Comparison of ENCODE assay signal across 22 cellular contexts in the genomic region with DNA sequence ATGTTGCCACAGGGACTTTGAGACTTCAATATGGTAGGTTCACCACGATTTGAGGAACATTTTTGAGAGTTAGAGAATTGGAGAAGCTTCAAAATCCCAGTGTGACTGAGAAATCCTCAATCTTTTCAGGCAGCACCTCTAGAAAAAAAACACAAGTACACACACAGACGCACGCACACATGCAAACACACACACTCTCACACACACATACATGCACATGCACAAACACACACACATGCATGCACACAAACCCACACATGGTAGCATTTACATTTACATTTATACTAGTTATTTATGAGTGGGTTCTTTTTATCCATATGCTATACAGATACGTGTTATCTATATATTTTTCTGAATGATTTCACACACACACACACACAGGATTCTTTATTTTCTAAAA.
DNase-seq lines count a peak whose midpoint lies in the region; ATAC-seq, FAIRE-seq and TF ChIP-seq lines count a peak whose summit lies in the region.
"Had no signal": no experiment of that assay in that cellular context is flagged by ENCODE, and none has a peak within 500 bp of the region (broad histone marks: within the 10 kb centered on the region; RNA-seq: fewer than 3 reads in every experiment).

No MANE protein-coding gene starts in this region.

- TF ChIP-seq POLR2A in HepG2 (IDR thresholded peaks at IDR 0.05; ENCODE audit: insufficient read depth in 1 of 2, low read depth in 2 of 2, low read length in 2 of 2): no peak
- TF ChIP-seq POLR2A in right lobe of liver (IDR thresholded peaks at IDR 0.05): no peak

- DNase-seq in HepG2 (ENCODE audit: low spot score) (no peak), right lobe of liver (no peak), HTR-8/SVneo (ENCODE audit: insufficient read length, low spot score) (no peak), NCI-H1417 (lab: John Stamatoyannopoulos, UW) (no peak)
- DNase-seq: AML-193; Caco-2; Calu3; CD4-positive, alpha-beta T cell; CD8-positive, alpha-beta T cell; DMS79 treated with DMSO at 0.1 percent for 48 hours; EL; GDM1 had no signal

- H3K9ac ChIP-seq in HepG2 (ENCODE audit: insufficient read depth, low read depth, low read length): no peak overlapping the region
- H3K9ac ChIP-seq: BLaER1 treated with 17β-estradiol and CSF1 and Interleukin-3, amounts not matched to agents 10 nM and 100 nM had no signal

- H3K4me3 ChIP-seq in HepG2 (replicated peaks in 1 of 3; ENCODE audit: insufficient read depth in 1 of 3, low read depth in 2 of 3, low read length in 3 of 3): no peak overlapping the region
- H3K4me3 ChIP-seq in right lobe of liver: no peak overlapping the region
- H3K4me3 ChIP-seq: A549; BLaER1 treated with 17β-estradiol and CSF1 and Interleukin-3, amounts not matched to agents 10 nM and 100 nM; GM12878 had no signal

- CTCF ChIA-PET in HepG2 (lab: Yijun Ruan, JAX; ENCODE audit: low intra/inter-chr PET ratio, low total read pairs): no interaction called here

- FAIRE-seq in HepG2 (lab: Jason Lieb, UNC): no peak
- peak; percentile 38 for FAIRE-seq in HTR-8/SVneo (lab: Jason Lieb, UNC)
- FAIRE-seq: A549, D721Med, GM12878, GM12892, GM18507, GM19239 had no signal

- no TSS peak for BruUV-seq in HepG2 (replicated peaks; lab: Mats Ljungman, UMichigan)

- H3K79me2 ChIP-seq in HepG2 (ENCODE audit: insufficient read depth, low read length): no peaks in the 10 kb centered on the region

- WGBS in HepG2 (ENCODE audit: low lambda C conversion rate): 10% methylated on average over 4 of the region's 4 CpGs
- 30% methylated on average over 3 of the region's 4 CpGs for WGBS in right lobe of liver (ENCODE audit: insufficient coverage, low coverage, low lambda C conversion rate, missing lambda C conversion rate)

- H3K36me3 ChIP-seq in HepG2 (replicated peaks in 1 of 2; ENCODE audit: control insufficient read depth in 1 of 2, insufficient read depth in 2 of 2, low read length in 2 of 2): no peaks in the 10 kb centered on the region
- H3K36me3 ChIP-seq in right lobe of liver: no peaks in the 10 kb centered on the region
- H3K36me3 ChIP-seq: BLaER1 treated with 17β-estradiol and CSF1 and Interleukin-3, amounts not matched to agents 10 nM and 100 nM had no signal

- H3K27me3 ChIP-seq in HepG2 (ENCODE audit: control insufficient read depth in 1 of 2, insufficient read depth in 2 of 2, low read length in 2 of 2) (no peaks in the 10 kb centered on the region; a peak in 1 of 5 replicates), right lobe of liver (no peaks in the 10 kb centered on the region)
- H3K27me3 ChIP-seq: BLaER1 treated with 17β-estradiol and CSF1 and Interleukin-3, amounts not matched to agents 10 nM and 100 nM had no signal

- H3K27ac ChIP-seq in HepG2 (ENCODE audit: extremely low read length, insufficient read depth, low read length): no peak overlapping the region
- no peak overlapping the region for H3K27ac ChIP-seq in right lobe of liver
- H3K27ac ChIP-seq: 22Rv1; A549; BLaER1 treated with 17β-estradiol and CSF1 and Interleukin-3, amounts not matched to agents 10 nM and 100 nM; C4-2B had no signal

- POLR2A ChIA-PET in HepG2 (lab: Yijun Ruan, JAX): no interaction called here

- TF ChIP-seq CTCF in HepG2 (CRISPR knock-in tag; IDR thresholded peaks at IDR 0.05) (no peak), right lobe of liver (IDR thresholded peaks at IDR 0.05) (no peak)

- no peaks in the 10 kb centered on the region for H3K9me3 ChIP-seq in HepG2 (ENCODE audit: low read length)
- no peaks in the 10 kb centered on the region for H3K9me3 ChIP-seq in right lobe of liver
- H3K9me3 ChIP-seq: A549, Caco-2 had no signal

- no peak overlapping the region for H3K4me2 ChIP-seq in HepG2 (ENCODE audit: low read depth, low read length)
- H3K4me2 ChIP-seq: A549; BLaER1 treated with 17β-estradiol and CSF1 and Interleukin-3, amounts not matched to agents 10 nM and 100 nM had no signal

- no peaks in the 10 kb centered on the region for H4K20me1 ChIP-seq in HepG2 (ENCODE audit: insufficient read depth, low read length)
- H4K20me1 ChIP-seq: BLaER1 treated with 17β-estradiol and CSF1 and Interleukin-3, amounts not matched to agents 10 nM and 100 nM had no signal

- no peaks in the 10 kb centered on the region for H3K4me1 ChIP-seq in HepG2 (ENCODE audit: insufficient read depth, low read length)
- no peaks in the 10 kb centered on the region for H3K4me1 ChIP-seq in right lobe of liver
- H3K4me1 ChIP-seq: A549; BLaER1 treated with 17β-estradiol and CSF1 and Interleukin-3, amounts not matched to agents 10 nM and 100 nM; Caco-2 had no signal

- intact Hi-C loops in HepG2 (cut with micrococcal nuclease; ENCODE audit: unreplicated experiment): no loop called here
- intact Hi-C loops in right lobe of liver (cut with DNase I): no loop called here

- in situ Hi-C loops in HepG2 (cut with HindIII; ENCODE audit: extremely low pct_ligation_motif_present, low pct_unique_long_range_greater_than_20kb): no loop called here

- no peak overlapping the region for H2AFZ ChIP-seq in HepG2 (ENCODE audit: low read length)

- no peak for TF ChIP-seq EP300 in HepG2 (IDR thresholded peaks at IDR 0.05; ENCODE audit: low read depth in 2 of 2, low read length in 2 of 2)
- TF ChIP-seq EP300 in HepG2 (CRISPR knock-in tag; IDR thresholded peaks at IDR 0.05; ENCODE audit: borderline replicate concordance): no peak

- ATAC-seq in HepG2 (no peak), right lobe of liver (no peak), GM18519 (IDR thresholded peaks at IDR 0.05; ENCODE audit: low FRiP score, unreplicated experiment) (no peak)
- ATAC-seq: A549; CD8-positive, alpha-beta T cell; GM12878 had no signal

- no peak for TF ChIP-seq RAD21 in HepG2 (CRISPR knock-in tag; IDR thresholded peaks at IDR 0.05)

TF ChIP-seq in HepG2, 621 proteins besides CTCF, POLR2A, EP300 and RAD21:
- no peak for TF ChIP-seq ZFAT (CRISPR knock-in tag; conservative IDR thresholded peaks at IDR 0.05)
- no peak for TF ChIP-seq ZNF550 (CRISPR knock-in tag; IDR thresholded peaks at IDR 0.05; ENCODE audit: borderline replicate concordance)
- TF ChIP-seq, protein P1, sequence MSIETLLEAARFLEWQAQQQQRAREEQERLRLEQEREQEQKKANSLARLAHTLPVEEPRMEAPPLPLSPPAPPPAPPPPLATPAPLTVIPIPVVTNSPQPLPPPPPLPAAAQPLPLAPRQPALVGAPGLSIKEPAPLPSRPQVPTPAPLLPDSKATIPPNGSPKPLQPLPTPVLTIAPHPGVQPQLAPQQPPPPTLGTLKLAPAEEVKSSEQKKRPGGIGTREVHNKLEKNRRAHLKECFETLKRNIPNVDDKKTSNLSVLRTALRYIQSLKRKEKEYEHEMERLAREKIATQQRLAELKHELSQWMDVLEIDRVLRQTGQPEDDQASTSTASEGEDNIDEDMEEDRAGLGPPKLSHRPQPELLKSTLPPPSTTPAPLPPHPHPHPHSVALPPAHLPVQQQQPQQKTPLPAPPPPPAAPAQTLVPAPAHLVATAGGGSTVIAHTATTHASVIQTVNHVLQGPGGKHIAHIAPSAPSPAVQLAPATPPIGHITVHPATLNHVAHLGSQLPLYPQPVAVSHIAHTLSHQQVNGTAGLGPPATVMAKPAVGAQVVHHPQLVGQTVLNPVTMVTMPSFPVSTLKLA (IDR thresholded peaks at IDR 0.05): 0 out of 2 replicates have a peak, but pooled peaks have one; percentile 44
- no peak for TF ChIP-seq ZNF343 (CRISPR knock-in tag; IDR thresholded peaks at IDR 0.05)
